ENCODE assay signal across 23 cellular contexts in genomic region chr9:1768561-1768960, GRCh38.
"Had no signal": no experiment of that assay in that cellular context is flagged by ENCODE, and none has a peak within 500 bp of the region (broad histone marks: within the 10 kb centered on the region; RNA-seq: fewer than 3 reads in every experiment).

No MANE protein-coding gene starts in this region.

- H3K4me1 Mint-ChIP-seq: stimulated activated memory B cell treated with anti-CD40 and anti-IgM and Interleukin-4, amounts not matched to agents 10 μg/mL and 1 μg/mL and 100 μg/mL, for 72 hours; stimulated activated naive CD8-positive, alpha-beta T cell treated with anti-CD3 and anti-CD28 coated beads, Interleukin-15, amount 100 ng/mL, for 72 hours had no signal

- H3K9me3 Mint-ChIP-seq: stimulated activated memory B cell treated with anti-CD40 and anti-IgM and Interleukin-4, amounts not matched to agents 10 μg/mL and 1 μg/mL and 100 μg/mL, for 72 hours had no signal

- H3K4me3 Mint-ChIP-seq: naive thymus-derived CD4-positive, alpha-beta T cell; natural killer cell treated with Interleukin-12 subunit alpha and Interleukin-12 subunit beta and Interleukin-15 and Interleukin-18, amount 100 ng/mL, for 72 hours; stimulated activated memory B cell treated with anti-CD40 and anti-IgM and Interleukin-4, amounts not matched to agents 10 μg/mL and 1 μg/mL and 100 μg/mL, for 72 hours; stimulated activated naive CD8-positive, alpha-beta T cell treated with anti-CD3 and anti-CD28 coated beads, Interleukin-15, amount 100 ng/mL, for 72 hours; type B pancreatic cell had no signal

- H3K27ac ChIP-seq: left ventricle myocardium inferior, ovary, right atrium auricular region, right lobe of liver, tibial nerve, uterus had no signal

- H3K27me3 ChIP-seq: ovary, right atrium auricular region, right lobe of liver, tibial nerve, uterus had no signal

- H3K4me3 ChIP-seq: left ventricle myocardium inferior, lung, mucosa of descending colon, ovary, right atrium auricular region, right lobe of liver, smooth muscle cell, tibial nerve, uterus had no signal

- H3K36me3 ChIP-seq: left ventricle myocardium inferior, ovary, right atrium auricular region, right lobe of liver, tibial nerve, uterus had no signal

- ATAC-seq: mucosa of descending colon; naive thymus-derived CD4-positive, alpha-beta T cell; natural killer cell treated with Interleukin-12 subunit alpha and Interleukin-12 subunit beta and Interleukin-15 and Interleukin-18, amount 100 ng/mL, for 72 hours; right lobe of liver; stimulated activated memory B cell treated with anti-CD40 and anti-IgM and Interleukin-4, amounts not matched to agents 10 μg/mL and 1 μg/mL and 100 μg/mL, for 72 hours; stimulated activated naive CD8-positive, alpha-beta T cell treated with anti-CD3 and anti-CD28 coated beads, Interleukin-15, amount 100 ng/mL, for 72 hours had no signal

- DNase-seq: islet precursor cell; left ventricle myocardium inferior; midbrain; mucosa of descending colon; naive thymus-derived CD4-positive, alpha-beta T cell; ovary; right lobe of liver; stimulated activated CD4-positive, alpha-beta T cell treated with anti-CD3 and anti-CD28 coated beads, Interleukin-1b, Interleukin-23, amount 100 ng/mL, for 48 hours; stimulated activated CD4-positive, alpha-beta T cell treated with anti-CD3 and anti-CD28 coated beads, Interleukin-2, amount 100 ng/mL, for 48 hours; stimulated activated CD4-positive, alpha-beta T cell treated with anti-CD3 and anti-CD28 coated beads, Interleukin-4, amount 100 ng/mL, for 4 hours; stimulated activated CD8-positive, alpha-beta memory T cell treated with anti-CD3 and anti-CD28 coated beads, Interleukin-4, amount 100 ng/mL, for 48 hours; stimulated activated naive CD4-positive, alpha-beta T cell treated with Interleukin-2 at 50 U/mL for 16 hours; stimulated activated naive CD8-positive, alpha-beta T cell treated with anti-CD3 and anti-CD28 coated beads, Interleukin-15, amount 100 ng/mL, for 72 hours; substantia nigra; uterus had no signal

- H3K27me3 Mint-ChIP-seq: progenitor cell of endocrine pancreas, type B pancreatic cell had no signal

- H3K27ac Mint-ChIP-seq: naive thymus-derived CD4-positive, alpha-beta T cell; natural killer cell treated with Interleukin-12 subunit alpha and Interleukin-12 subunit beta and Interleukin-15 and Interleukin-18, amount 100 ng/mL, for 72 hours; progenitor cell of endocrine pancreas; stimulated activated memory B cell treated with anti-CD40 and anti-IgM and Interleukin-4, amounts not matched to agents 10 μg/mL and 1 μg/mL and 100 μg/mL, for 72 hours; stimulated activated naive CD8-positive, alpha-beta T cell treated with anti-CD3 and anti-CD28 coated beads, Interleukin-15, amount 100 ng/mL, for 72 hours; type B pancreatic cell had no signal

- H3K36me3 Mint-ChIP-seq: natural killer cell treated with Interleukin-12 subunit alpha and Interleukin-12 subunit beta and Interleukin-15 and Interleukin-18, amount 100 ng/mL, for 72 hours; stimulated activated memory B cell treated with anti-CD40 and anti-IgM and Interleukin-4, amounts not matched to agents 10 μg/mL and 1 μg/mL and 100 μg/mL, for 72 hours; type B pancreatic cell had no signal

- H3K9me3 ChIP-seq: mucosa of descending colon, ovary, right lobe of liver, uterus had no signal

- H3K4me1 ChIP-seq: left ventricle myocardium inferior, right atrium auricular region, right lobe of liver, tibial nerve, uterus had no signal
